1 cellular context compared by ENCODE assay signal in the genomic region with DNA sequence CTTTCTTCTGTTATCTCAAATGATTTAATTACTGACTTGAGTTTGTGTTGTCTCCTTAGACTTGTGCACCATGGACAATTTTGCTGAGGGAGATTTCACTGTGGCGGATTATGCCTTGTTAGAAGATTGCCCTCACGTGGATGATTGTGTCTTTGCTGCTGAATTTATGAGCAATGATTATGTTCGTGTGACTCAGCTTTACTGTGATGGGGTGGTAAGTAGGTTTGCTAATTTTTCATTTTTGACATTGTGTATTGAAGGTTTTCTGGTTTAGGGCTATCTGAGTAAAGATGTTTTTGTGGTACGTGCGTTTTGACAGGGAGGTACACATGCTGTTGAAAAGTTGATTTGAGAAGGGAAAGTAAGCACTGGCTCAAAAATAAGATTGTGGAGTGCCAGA.
TF ChIP-seq lines count a peak whose summit lies in the region.

No MANE protein-coding gene starts in this region.

TF ChIP-seq in GM12878, 131 proteins besides CTCF, POLR2A, EP300 and RAD21 (continued from another document):
- TF ChIP-seq, protein P1, sequence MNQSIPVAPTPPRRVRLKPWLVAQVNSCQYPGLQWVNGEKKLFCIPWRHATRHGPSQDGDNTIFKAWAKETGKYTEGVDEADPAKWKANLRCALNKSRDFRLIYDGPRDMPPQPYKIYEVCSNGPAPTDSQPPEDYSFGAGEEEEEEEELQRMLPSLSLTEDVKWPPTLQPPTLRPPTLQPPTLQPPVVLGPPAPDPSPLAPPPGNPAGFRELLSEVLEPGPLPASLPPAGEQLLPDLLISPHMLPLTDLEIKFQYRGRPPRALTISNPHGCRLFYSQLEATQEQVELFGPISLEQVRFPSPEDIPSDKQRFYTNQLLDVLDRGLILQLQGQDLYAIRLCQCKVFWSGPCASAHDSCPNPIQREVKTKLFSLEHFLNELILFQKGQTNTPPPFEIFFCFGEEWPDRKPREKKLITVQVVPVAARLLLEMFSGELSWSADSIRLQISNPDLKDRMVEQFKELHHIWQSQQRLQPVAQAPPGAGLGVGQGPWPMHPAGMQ (IDR thresholded peaks at IDR 0.05; ENCODE audit: borderline replicate concordance), result no peak
- TF ChIP-seq EED (IDR thresholded peaks at IDR 0.05; ENCODE audit: low read depth), result no peak
- TF ChIP-seq NR2F1 (conservative IDR thresholded peaks at IDR 0.05), result no peak
